ENCODE assay signal across 8 cellular contexts in genomic region chr7:102671311-102671959, GRCh38. TPM values are rescaled to one million over a fixed set of nuclear protein-coding genes. Genes with fewer than 3 reads are reported as not detected.
A peak's percentile ranks its signal among the peaks of the same experiment; 100 is the strongest.
DNase-seq lines count a peak whose midpoint lies in the region; ATAC-seq and TF ChIP-seq lines count a peak whose summit lies in the region.
"Not testable (repeated sequence)": the region's sequence is repeated elsewhere in the genome, so short reads cannot be mapped to it uniquely, and the experiment has no call there.

Gene POLR2J2, minus strand, starts transcription at chr7:102671663. Its CDS starts 62 bp downstream, at chr7:102671601.

- H3K36me3 Mint-ChIP-seq in progenitor cell of endocrine pancreas (ENCODE audit: insufficient read depth), result not testable (repeated sequence)

- H3K27ac ChIP-seq in brain microvascular endothelial cell, result not testable (repeated sequence)

- not testable (repeated sequence) for H3K4me1 Mint-ChIP-seq in progenitor cell of endocrine pancreas (ENCODE audit: low read depth)

- intact Hi-C loops in left ventricle myocardium superior (cut with micrococcal nuclease), result not testable (repeated sequence)

- H3K27me3 Mint-ChIP-seq in progenitor cell of endocrine pancreas, result not testable (repeated sequence)

- peak within 1 kb of the TSS; percentile 80 for H3K4me3 Mint-ChIP-seq in progenitor cell of endocrine pancreas (ENCODE audit: low read depth)

- H3K27me3 ChIP-seq in brain microvascular endothelial cell (replicated peaks), result not testable (repeated sequence)

- H3K27ac Mint-ChIP-seq in progenitor cell of endocrine pancreas, result peak within 1 kb of the TSS; percentile 67

- in situ Hi-C loops in brain microvascular endothelial cell (cut with HindIII; ENCODE audit: low pct_ligation_motif_present, low sequenced_read_pairs), result not testable (repeated sequence)

- CTCF ChIA-PET in AG04449 (lab: Yijun Ruan, JAX), result not testable (repeated sequence)

- DNase-seq in AG04449 (ENCODE audit: low read depth, low spot score), result not testable (repeated sequence)
- DNase-seq in SK-N-DZ (ENCODE audit: low spot score), result peak; percentile 91
- peak; percentile 59 for DNase-seq in brain microvascular endothelial cell
- peak; percentile 90 for DNase-seq in left ventricle myocardium superior
- peak; percentile 91 for DNase-seq in progenitor cell of endocrine pancreas (ENCODE audit: low spot score, unreplicated experiment)

- not testable (repeated sequence) for H3K36me3 ChIP-seq in brain microvascular endothelial cell (replicated peaks)

- POLR2A ChIA-PET in AG04449 (lab: Yijun Ruan, JAX), result not testable (repeated sequence)

- ATAC-seq in GM18519 (IDR thresholded peaks at IDR 0.05; ENCODE audit: low FRiP score, unreplicated experiment), result peak; percentile 77
- peak; percentile 72 for ATAC-seq in GM21786 (IDR thresholded peaks at IDR 0.05; ENCODE audit: unreplicated experiment)
- peak; percentile 67 for ATAC-seq in HG03378 (IDR thresholded peaks at IDR 0.05; ENCODE audit: unreplicated experiment)
- peak; percentile 91 for ATAC-seq in left ventricle myocardium superior

- TF ChIP-seq CTCF in AG04449 (IDR thresholded peaks at IDR 0.05; ENCODE audit: insufficient read depth, low read length, missing control alignments); progenitor cell of endocrine pancreas (IDR thresholded peaks at IDR 0.05; ENCODE audit: unreplicated experiment): not testable (repeated sequence)
- TF ChIP-seq CTCF in brain microvascular endothelial cell (IDR thresholded peaks at IDR 0.05; ENCODE audit: low read depth, low read length, missing control alignments), result peak; percentile 6

- H3K4me3 ChIP-seq in AG04449 (ENCODE audit: low read depth, low read length), result peak within 1 kb of the TSS; percentile 55
- peak within 1 kb of the TSS; percentile 58 for H3K4me3 ChIP-seq in brain microvascular endothelial cell (ENCODE audit: low read depth, low read length)

- not testable (repeated sequence) for H3K9me3 Mint-ChIP-seq in progenitor cell of endocrine pancreas (ENCODE audit: low read depth)

RNA-seq across cellular contexts. Expression of gene POLR2J2, which starts in this region (rescaled TPM):
- 3.6 TPM in 1 of 2 replicates, not detected in the other for polyA plus RNA-seq in SK-N-DZ (2014; cell fraction: cytosol; rRNA removed)
- 0.82 and 5.6 TPM in 2 replicates for polyA plus RNA-seq in SK-N-DZ (2014; cell fraction: nucleus; rRNA removed)
- 3.4 TPM for total RNA-seq in left ventricle myocardium superior
- total RNA-seq in progenitor cell of endocrine pancreas, result 8.6 and 8.9 TPM in 2 replicates
